In the genomic region with DNA sequence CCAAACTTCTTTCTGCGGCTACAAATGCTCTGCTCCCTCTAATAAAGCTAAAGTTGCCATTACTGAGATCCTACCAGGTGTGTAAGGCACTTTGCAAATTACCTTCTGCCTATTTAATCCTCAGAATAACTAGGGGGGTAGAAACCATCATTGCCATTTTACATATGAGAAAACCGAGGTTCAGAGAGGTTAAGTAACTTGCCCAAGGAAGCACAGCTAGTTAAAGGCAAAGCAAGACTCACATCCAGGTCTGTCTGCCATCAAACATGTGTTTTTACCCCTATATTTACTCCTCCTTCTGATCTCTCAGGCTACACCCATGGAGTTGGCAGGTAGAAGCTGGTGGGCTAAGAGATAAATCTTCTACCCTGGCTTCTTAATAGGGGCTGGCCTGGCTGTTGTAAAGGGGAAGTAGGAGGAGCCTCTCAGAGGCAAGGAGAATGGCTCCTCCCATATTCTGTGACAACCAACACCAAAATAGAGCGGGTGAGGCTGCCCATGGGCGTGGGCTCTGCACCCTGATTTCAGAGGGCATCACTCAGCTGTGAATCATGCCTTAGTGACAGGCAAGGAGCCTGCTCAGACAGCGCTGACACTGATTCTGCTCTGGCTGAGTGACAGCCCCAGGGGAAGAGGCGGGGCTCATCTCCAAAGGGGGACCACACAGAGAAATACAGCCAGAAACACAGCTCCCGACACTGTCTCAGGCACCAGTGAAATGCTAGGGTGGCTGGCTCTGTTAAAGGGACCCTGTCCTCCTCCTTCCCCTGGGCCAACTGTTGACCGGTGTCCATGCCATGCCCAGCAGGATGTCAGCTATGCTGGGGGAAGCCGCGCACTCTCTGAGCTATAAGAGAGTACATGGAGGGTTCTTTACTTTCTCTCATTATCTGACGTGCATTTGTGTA, we compare ENCODE assay signal across 8 cellular contexts.
DNase-seq lines count a peak whose midpoint lies in the region; ATAC-seq lines count a peak whose summit lies in the region.

No MANE protein-coding gene starts in this region.

- peak overlapping the region; percentile 39 for H3K27ac Mint-ChIP-seq in T-helper 17 cell

- peak; percentile 42 for DNase-seq in AG08396 (ENCODE audit: low spot score)
- DNase-seq in T-helper 17 cell: peak; percentile 29 to 52 (median 36)
- DNase-seq in anterior cingulate cortex (lab: John Stamatoyannopoulos, UW): peak in 37 of 58 donors; percentile 4 to 66 (median 23)
- DNase-seq in islet precursor cell: peak; percentile 88
- peak; percentile 63 to 65 for DNase-seq in stimulated activated CD4-positive, alpha-beta T cell treated with anti-CD3 and anti-CD28 coated beads, Interleukin-2, amount 100 ng/mL, for 24 hours
- no peak for DNase-seq in NCI-H446 treated with DMSO at 0.1 percent for 48 hours (lab: John Stamatoyannopoulos, UW)

- H3K9me3 ChIP-seq in T-helper 17 cell (ENCODE audit: control insufficient read depth, low read length, poor library complexity, severe bottlenecking): no peaks in the 10 kb centered on the region

- no peaks in the 10 kb centered on the region for H3K36me3 Mint-ChIP-seq in T-helper 17 cell (ENCODE audit: low read depth)

- H3K4me1 Mint-ChIP-seq in T-helper 17 cell: peaks cover 43% of the 10 kb centered on the region

- H3K27me3 Mint-ChIP-seq in T-helper 17 cell: no peaks in the 10 kb centered on the region

- peak overlapping the region; percentile 47 for H3K4me3 Mint-ChIP-seq in T-helper 17 cell

- ATAC-seq in GM19452 (IDR thresholded peaks at IDR 0.05; ENCODE audit: unreplicated experiment): peak; percentile 70
- peak; percentile 72 for ATAC-seq in HG03520 (IDR thresholded peaks at IDR 0.05; ENCODE audit: unreplicated experiment)
- peak; percentile 87 for ATAC-seq in T-helper 17 cell
